18 cellular contexts compared by ENCODE assay signal in the genomic region with DNA sequence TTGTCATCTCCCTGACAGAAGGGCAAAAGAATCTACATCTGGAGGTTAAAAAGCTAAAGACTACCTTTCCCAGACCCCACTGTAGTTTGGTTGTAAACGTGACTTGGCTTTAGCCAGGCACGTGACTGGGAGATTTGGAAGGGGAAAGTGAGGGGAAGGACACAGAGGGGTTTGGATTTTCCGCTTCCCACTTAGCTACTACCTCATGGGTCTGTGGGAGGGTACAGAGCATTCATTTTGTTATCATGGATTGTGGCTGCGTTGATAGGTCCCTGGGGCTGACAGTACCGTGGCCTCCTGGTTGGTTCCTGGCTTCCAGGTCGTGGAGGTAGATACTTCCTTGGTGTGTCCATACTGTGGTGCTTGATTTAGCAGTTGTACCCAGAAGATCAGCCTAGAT. TPM values are rescaled to one million over a fixed set of nuclear protein-coding genes. Genes with fewer than 3 reads are reported as not detected.
DNase-seq lines count a peak whose midpoint lies in the region; ATAC-seq, FAIRE-seq and TF ChIP-seq lines count a peak whose summit lies in the region.
"Had no signal": no experiment of that assay in that cellular context is flagged by ENCODE, and none has a peak within 500 bp of the region (broad histone marks: within the 10 kb centered on the region; RNA-seq: fewer than 3 reads in every experiment).

No MANE protein-coding gene starts in this region.

- H3K4me3 ChIP-seq in OCI-LY1 (ENCODE audit: low read depth, low read length, poor library complexity, severe bottlenecking) = no peak overlapping the region
- H3K4me3 ChIP-seq in psoas muscle = no peak overlapping the region

- TF ChIP-seq POLR2A in GM12892 (IDR thresholded peaks at IDR 0.05; ENCODE audit: low read depth, low read length) = no peak

- TF ChIP-seq CTCF in OCI-LY1 (IDR thresholded peaks at IDR 0.05; ENCODE audit: low read length) (no peak), psoas muscle (IDR thresholded peaks at IDR 0.05) (no peak)

- WGBS in psoas muscle, 3 donors = 90 to 98% (median 93%) methylated on average over 6 of the region's 6 CpGs

- H2AFZ ChIP-seq in OCI-LY1 (ENCODE audit: low read length) = no peak overlapping the region

- H3K9ac ChIP-seq in OCI-LY1 (ENCODE audit: low read length) = no peak overlapping the region

- H3K9me2 ChIP-seq in OCI-LY1 (ENCODE audit: low read depth, low read length) = no peaks in the 10 kb centered on the region

- peaks cover 57% of the 10 kb centered on the region for H3K4me1 Mint-ChIP-seq in activated T-cell treated with anti-CD3 and anti-CD28 coated beads, Interleukin-2, amount 50 U/mL, for 24 hours (ENCODE audit: low read depth)
- H3K4me1 Mint-ChIP-seq in dendritic cell treated with granulocyte-macrophage colony-stimulating factor and Interleukin-4, amounts not matched to agents 40 ng/mL and 50 ng/mL, for 4 days (ENCODE audit: low read depth) = peaks cover 50% of the 10 kb centered on the region

- H3K27me3 ChIP-seq in OCI-LY1 (ENCODE audit: insufficient read depth, low read length) (no peaks in the 10 kb centered on the region), psoas muscle (ENCODE audit: insufficient read depth in 3 of 3, low read length in 2 of 3) (no peaks in the 10 kb centered on the region)

- no peak for FAIRE-seq in GM12892 (lab: Jason Lieb, UNC)
- FAIRE-seq: bronchial epithelial cell, urothelium cell line had no signal

- peaks cover 29% of the 10 kb centered on the region for H3K36me3 Mint-ChIP-seq in activated T-cell treated with anti-CD3 and anti-CD28 coated beads, Interleukin-2, amount 50 U/mL, for 24 hours (ENCODE audit: low read depth)
- H3K36me3 Mint-ChIP-seq in dendritic cell treated with granulocyte-macrophage colony-stimulating factor and Interleukin-4, amounts not matched to agents 40 ng/mL and 50 ng/mL, for 4 days (ENCODE audit: low read depth) = peaks cover 6% of the 10 kb centered on the region

- H3K27ac ChIP-seq in OCI-LY1 (ENCODE audit: low read depth, low read length, poor library complexity, severe bottlenecking) (no peak overlapping the region), psoas muscle (peak overlapping the region; percentile 5)

- ATAC-seq in psoas muscle (no peak), HG03108 (IDR thresholded peaks at IDR 0.05; ENCODE audit: unreplicated experiment) (no peak)
- ATAC-seq: activated CD4-positive, CD25-positive, alpha-beta regulatory T cell treated with anti-CD3 and anti-CD28 coated beads, Interleukin-2, amount 50 U/mL, for 24 hours; CD8-positive, alpha-beta T cell; stimulated activated memory B cell treated with anti-CD40 and anti-IgM and Interleukin-4, amounts not matched to agents 10 μg/mL and 1 μg/mL and 100 μg/mL, for 72 hours had no signal

- H3F3A ChIP-seq in OCI-LY1 (ENCODE audit: insufficient read depth, low read length) = no peaks in the 10 kb centered on the region

- DNase-seq in activated T-cell treated with anti-CD3 and anti-CD28 coated beads, Interleukin-2, amount 50 U/mL, for 24 hours = no peak
- no peak for DNase-seq in activated T-cell treated with anti-CD3 and anti-CD28 coated beads, Interleukin-2, amount 50 U/mL, for 48 hours
- DNase-seq in psoas muscle (no peak), GM12892 (ENCODE audit: insufficient read length) (no peak), NCI-H1105 (lab: John Stamatoyannopoulos, UW) (no peak)
- DNase-seq: activated naive CD4-positive, alpha-beta T cell treated with anti-CD3 and anti-CD28 coated beads, Interleukin-2, amount 50 U/mL, for 16 hours; CD8-positive, alpha-beta T cell; DMS79 treated with DMSO at 0.1 percent for 48 hours; HCEC 1CT; NCI-H1694 treated with DMSO at 0.1 percent for 48 hours; NK-92 treated with Interleukin-12 subunit alpha and Interleukin-12 subunit beta, amount 100 ng/mL, for 24 hours had no signal

- peak overlapping the region; percentile 32 for H3K27ac Mint-ChIP-seq in activated T-cell treated with anti-CD3 and anti-CD28 coated beads, Interleukin-2, amount 50 U/mL, for 24 hours
- H3K27ac Mint-ChIP-seq in dendritic cell treated with granulocyte-macrophage colony-stimulating factor and Interleukin-4, amounts not matched to agents 40 ng/mL and 50 ng/mL, for 4 days = peak overlapping the region; percentile 53
- H3K27ac Mint-ChIP-seq: CD8-positive, alpha-beta T cell; stimulated activated memory B cell treated with anti-CD40 and anti-IgM and Interleukin-4, amounts not matched to agents 10 μg/mL and 1 μg/mL and 100 μg/mL, for 72 hours had no signal

- peaks cover 61% of the 10 kb centered on the region for H3K79me2 ChIP-seq in OCI-LY1 (ENCODE audit: insufficient read depth, low read length)

- H3K4me1 ChIP-seq in OCI-LY1 (ENCODE audit: insufficient read depth, low read length, severe bottlenecking) = peaks cover 38% of the 10 kb centered on the region
- H3K4me1 ChIP-seq in psoas muscle = peaks cover 32% of the 10 kb centered on the region

- no peaks in the 10 kb centered on the region for H4K20me1 ChIP-seq in OCI-LY1 (ENCODE audit: insufficient read depth, low read length)

- intact Hi-C loops in dendritic cell treated with granulocyte-macrophage colony-stimulating factor and Interleukin-4, amounts not matched to agents 40 ng/mL and 50 ng/mL, for 4 days (cut with micrococcal nuclease) = loop anchor here (10.0 kb wide), 1 partner anchor 160 kb away; no protein-coding TSS in a partner anchor
- intact Hi-C loops in psoas muscle (cut with DNase I) = no loop called here

- H3K4me2 ChIP-seq in OCI-LY1 (ENCODE audit: low read length) = peak overlapping the region; percentile 88; the same call in 1 of the 2 replicates

- no peaks in the 10 kb centered on the region for H3K27me3 Mint-ChIP-seq in activated T-cell treated with anti-CD3 and anti-CD28 coated beads, Interleukin-2, amount 50 U/mL, for 24 hours
- H3K27me3 Mint-ChIP-seq in dendritic cell treated with granulocyte-macrophage colony-stimulating factor and Interleukin-4, amounts not matched to agents 40 ng/mL and 50 ng/mL, for 4 days = no peaks in the 10 kb centered on the region
- H3K27me3 Mint-ChIP-seq: stimulated activated memory B cell treated with anti-CD40 and anti-IgM and Interleukin-4, amounts not matched to agents 10 μg/mL and 1 μg/mL and 100 μg/mL, for 72 hours had no signal

- H3K36me3 ChIP-seq in OCI-LY1 (ENCODE audit: insufficient read depth, low read length) = no peaks in the 10 kb centered on the region; the same call in 1 of the 2 replicates
- no peaks in the 10 kb centered on the region for H3K36me3 ChIP-seq in psoas muscle (ENCODE audit: insufficient read depth in 1 of 2, low read depth in 1 of 2)

- peaks cover 8% of the 10 kb centered on the region; the same call in 1 of the 2 replicates for H3K9me3 ChIP-seq in OCI-LY1 (ENCODE audit: low read length)
- no peaks in the 10 kb centered on the region for H3K9me3 ChIP-seq in psoas muscle

- peak overlapping the region; percentile 49 for H3K4me3 Mint-ChIP-seq in activated T-cell treated with anti-CD3 and anti-CD28 coated beads, Interleukin-2, amount 50 U/mL, for 24 hours
- H3K4me3 Mint-ChIP-seq in dendritic cell treated with granulocyte-macrophage colony-stimulating factor and Interleukin-4, amounts not matched to agents 40 ng/mL and 50 ng/mL, for 4 days = no peak overlapping the region
- H3K4me3 Mint-ChIP-seq: stimulated activated memory B cell treated with anti-CD40 and anti-IgM and Interleukin-4, amounts not matched to agents 10 μg/mL and 1 μg/mL and 100 μg/mL, for 72 hours had no signal

- H3K9me3 Mint-ChIP-seq in activated T-cell treated with anti-CD3 and anti-CD28 coated beads, Interleukin-2, amount 50 U/mL, for 24 hours = no peaks in the 10 kb centered on the region
- H3K9me3 Mint-ChIP-seq in dendritic cell treated with granulocyte-macrophage colony-stimulating factor and Interleukin-4, amounts not matched to agents 40 ng/mL and 50 ng/mL, for 4 days = no peaks in the 10 kb centered on the region
- H3K9me3 Mint-ChIP-seq: CD8-positive, alpha-beta T cell had no signal

RNA-seq across cellular contexts. Expression of gene CHD1L, which starts 2.6 kb away (rescaled TPM):
- total RNA-seq in psoas muscle = 10 to 100 TPM; 15.9 to 20.5 (median 18.9) TPM
- polyA plus RNA-seq in psoas muscle = 10 to 100 TPM in 2 of 3 donors, 1 to 10 TPM in 1; 4.8 to 11.6 (median 10.9) TPM
- 40.2 TPM for polyA plus RNA-seq in GM12892 (2012; ENCODE audit: missing spikeins)

RNA-seq across cellular contexts. Expression of gene FMO5, which starts 20.0 kb away (rescaled TPM):
- total RNA-seq in psoas muscle = 1 to 10 TPM in 1 of 4 donors, under 1 TPM in 3; 0.30 to 1.4 (median 0.92) TPM
- polyA plus RNA-seq in psoas muscle = under 1 TPM; 0.35 to 0.53 (median 0.47) TPM
- 1.5 TPM for polyA plus RNA-seq in GM12892 (2012; ENCODE audit: missing spikeins)
- total RNA-seq: bronchial epithelial cell had no signal
